Comparison of ENCODE assay signal across 17 cellular contexts in genomic region chrX:10030570-10030969, GRCh38.
A peak's percentile ranks its signal among the peaks of the same experiment; 100 is the strongest.
DNase-seq lines count a peak whose midpoint lies in the region; ATAC-seq, FAIRE-seq and TF ChIP-seq lines count a peak whose summit lies in the region.
"Had no signal": no experiment of that assay in that cellular context is flagged by ENCODE, and none has a peak within 500 bp of the region (broad histone marks: within the 10 kb centered on the region; RNA-seq: fewer than 3 reads in every experiment).

No MANE protein-coding gene starts in this region.

- no peak overlapping the region for H2BK5ac ChIP-seq in IMR-90 (ENCODE audit: low read depth, low read length, poor library complexity, severe bottlenecking)

- no peak for FAIRE-seq in HepG2 (lab: Jason Lieb, UNC)

- WGBS in IMR-90 (ENCODE audit: extremely low coverage in 2 of 2, insufficient read length in 1 of 2), 2 experiments, result no CpG with 5 or more reads among the region's 3 CpGs
- 57% methylated on average over 3 of the region's 3 CpGs for WGBS in HepG2 (ENCODE audit: low lambda C conversion rate)
- 64% methylated on average over 3 of the region's 3 CpGs for WGBS in prostate gland

- H3K27ac ChIP-seq in IMR-90 (ENCODE audit: insufficient read depth, low read length) (no peak overlapping the region), brain microvascular endothelial cell (peak overlapping the region; percentile 56), HepG2 (ENCODE audit: extremely low read length, insufficient read depth, low read length) (no peak overlapping the region), prostate gland (no peak overlapping the region)
- H3K27ac ChIP-seq: hepatocyte, suprapubic skin had no signal

- H3K18ac ChIP-seq in IMR-90 (ENCODE audit: low read depth, low read length), result no peak overlapping the region

- H3K36me3 ChIP-seq in IMR-90 (ENCODE audit: control insufficient read depth, insufficient read depth, low read length), result no peaks in the 10 kb centered on the region
- no peaks in the 10 kb centered on the region for H3K36me3 ChIP-seq in brain microvascular endothelial cell (replicated peaks)
- H3K36me3 ChIP-seq in HepG2 (replicated peaks in 1 of 2; ENCODE audit: control insufficient read depth in 1 of 2, insufficient read depth in 2 of 2, low read length in 2 of 2), result no peaks in the 10 kb centered on the region
- no peaks in the 10 kb centered on the region for H3K36me3 ChIP-seq in prostate gland
- H3K36me3 ChIP-seq: cardiac muscle cell, suprapubic skin had no signal

- dilution Hi-C loops in IMR-90 (cut with HindIII; ENCODE audit: low sequenced_read_pairs, unreplicated experiment), result no loop called here

- H3K23ac ChIP-seq in IMR-90 (ENCODE audit: low read depth, low read length), result no peak overlapping the region

- intact Hi-C loops in IMR-90 (cut with micrococcal nuclease) (no loop called here), HepG2 (cut with micrococcal nuclease; ENCODE audit: unreplicated experiment) (no loop called here), prostate gland (cut with DNase I) (no loop called here)

- no peak overlapping the region for H3K4ac ChIP-seq in IMR-90 (ENCODE audit: low read depth, low read length)

- no peaks in the 10 kb centered on the region for H3K9me3 ChIP-seq in IMR-90 (ENCODE audit: control insufficient read depth, insufficient read depth, low read length)
- no peaks in the 10 kb centered on the region for H3K9me3 ChIP-seq in HepG2 (ENCODE audit: low read length)
- H3K9me3 ChIP-seq in prostate gland, result no peaks in the 10 kb centered on the region
- H3K9me3 ChIP-seq: mucosa of descending colon, suprapubic skin had no signal

- peak; percentile 22 for ATAC-seq in IMR-90 (ENCODE audit: low read depth)
- ATAC-seq in HepG2, result peak; percentile 54; the same call in 2 of the 3 replicates
- ATAC-seq: mucosa of descending colon, SK-N-SH treated with all-trans-retinoic acid at 6 μM for 48 hours had no signal

- H4K20me1 ChIP-seq in IMR-90 (ENCODE audit: insufficient read depth, low read length) (peaks cover 31% of the 10 kb centered on the region), HepG2 (ENCODE audit: insufficient read depth, low read length) (no peaks in the 10 kb centered on the region)

- TF ChIP-seq POLR2A in IMR-90 (IDR thresholded peaks at IDR 0.05; ENCODE audit: low read depth, low read length) (no peak), HepG2 (IDR thresholded peaks at IDR 0.05; ENCODE audit: insufficient read depth in 1 of 2, low read depth in 2 of 2, low read length in 2 of 2) (no peak), prostate gland (IDR thresholded peaks at IDR 0.05) (no peak)

- TF ChIP-seq CTCF in IMR-90 (conservative IDR thresholded peaks at IDR 0.05; ENCODE audit: low read depth, low read length) (no peak), brain microvascular endothelial cell (IDR thresholded peaks at IDR 0.05; ENCODE audit: low read depth, low read length, missing control alignments) (no peak), HepG2 (CRISPR knock-in tag; IDR thresholded peaks at IDR 0.05) (no peak), prostate gland (IDR thresholded peaks at IDR 0.05) (no peak)

- no peak overlapping the region for H3K4me2 ChIP-seq in IMR-90 (ENCODE audit: low read depth, low read length)
- H3K4me2 ChIP-seq in HepG2 (ENCODE audit: low read depth, low read length), result no peak overlapping the region
- H3K4me2 ChIP-seq: hepatocyte had no signal

- H3K27me3 ChIP-seq in IMR-90 (ENCODE audit: control insufficient read depth, insufficient read depth, low read length) (no peaks in the 10 kb centered on the region), brain microvascular endothelial cell (replicated peaks) (no peaks in the 10 kb centered on the region), HepG2 (ENCODE audit: control insufficient read depth in 1 of 2, insufficient read depth in 2 of 2, low read length in 2 of 2) (no peaks in the 10 kb centered on the region), prostate gland (replicated peaks; ENCODE audit: insufficient read depth) (no peaks in the 10 kb centered on the region)
- H3K27me3 ChIP-seq: cardiac muscle cell, hepatocyte, suprapubic skin had no signal

- no peak overlapping the region for H3K56ac ChIP-seq in IMR-90 (ENCODE audit: extremely low read depth, insufficient read depth, low read length)

- POLR2A ChIA-PET in IMR-90 (lab: Charles Lee; ENCODE audit: unreplicated experiment), result no interaction called here
- POLR2A ChIA-PET in HepG2 (lab: Yijun Ruan, JAX), result interaction anchor here (2.8 kb wide), 1 partner anchor 13 kb away, joined by 9 read pairs; no protein-coding TSS in a partner anchor

- H3K9me1 ChIP-seq in IMR-90 (ENCODE audit: insufficient read depth, low read length), result peaks cover 5% of the 10 kb centered on the region

- H4K5ac ChIP-seq in IMR-90 (ENCODE audit: low read depth, low read length), result no peak overlapping the region

- H2BK120ac ChIP-seq in IMR-90 (ENCODE audit: low read depth, low read length), result no peak overlapping the region

- no peak overlapping the region for H2AK5ac ChIP-seq in IMR-90 (ENCODE audit: low read depth, low read length)

- peaks cover 11% of the 10 kb centered on the region for H3K4me1 ChIP-seq in IMR-90 (ENCODE audit: control insufficient read depth, insufficient read depth, low read length)
- peaks cover 49% of the 10 kb centered on the region for H3K4me1 ChIP-seq in HepG2 (ENCODE audit: insufficient read depth, low read length)
- H3K4me1 ChIP-seq in prostate gland (replicated peaks), result no peaks in the 10 kb centered on the region

- CTCF ChIA-PET in IMR-90 (lab: Yijun Ruan, JAX), result no interaction called here
- CTCF ChIA-PET in HepG2 (lab: Yijun Ruan, JAX; ENCODE audit: low intra/inter-chr PET ratio, low total read pairs), result interaction anchor here (1.0 kb wide), 1 partner anchor 89 kb away, joined by 3 read pairs; no protein-coding TSS in a partner anchor

- H4K8ac ChIP-seq in IMR-90 (ENCODE audit: low read depth in 2 of 2, low read length in 2 of 2), result no peak overlapping the region

- no peak overlapping the region for H2BK20ac ChIP-seq in IMR-90 (ENCODE audit: low read depth, low read length)

- H4K91ac ChIP-seq in IMR-90 (ENCODE audit: insufficient read depth, low read depth, low read length), result no peak overlapping the region

- H3K9ac ChIP-seq in IMR-90 (ENCODE audit: low read depth, low read length) (no peak overlapping the region), HepG2 (ENCODE audit: insufficient read depth, low read depth, low read length) (no peak overlapping the region)

- in situ Hi-C loops in IMR-90 (cut with MboI; ENCODE audit: low sequenced_read_pairs), result no loop called here
- in situ Hi-C loops in brain microvascular endothelial cell (cut with HindIII; ENCODE audit: low pct_ligation_motif_present, low sequenced_read_pairs), result no loop called here
- in situ Hi-C loops in HepG2 (cut with HindIII; ENCODE audit: extremely low pct_ligation_motif_present, low pct_unique_long_range_greater_than_20kb), result no loop called here

- no peak overlapping the region for H3K4me3 ChIP-seq in IMR-90 (ENCODE audit: insufficient read depth, low read depth, low read length)
- no peak overlapping the region for H3K4me3 ChIP-seq in brain microvascular endothelial cell (ENCODE audit: low read depth, low read length)
- no peak overlapping the region for H3K4me3 ChIP-seq in HepG2 (replicated peaks in 1 of 3; ENCODE audit: insufficient read depth in 1 of 3, low read depth in 2 of 3, low read length in 3 of 3)
- H3K4me3 ChIP-seq in prostate gland, result no peak overlapping the region
- H3K4me3 ChIP-seq: cardiac muscle cell, hepatocyte, mucosa of descending colon, suprapubic skin had no signal

- H3K79me2 ChIP-seq in HepG2 (ENCODE audit: insufficient read depth, low read length), result no peaks in the 10 kb centered on the region

- H2AK9ac ChIP-seq in IMR-90 (replicated peaks; ENCODE audit: low read depth, low read length, poor library complexity), result no peak overlapping the region

- no peak overlapping the region for H2AFZ ChIP-seq in IMR-90 (replicated peaks; ENCODE audit: low read length, poor library complexity)
- no peak overlapping the region for H2AFZ ChIP-seq in HepG2 (ENCODE audit: low read length)
- H2AFZ ChIP-seq: hepatocyte had no signal

- H2BK15ac ChIP-seq in IMR-90 (ENCODE audit: low read depth, low read length), result no peak overlapping the region

- BruUV-seq in IMR-90 (replicated peaks; lab: Mats Ljungman, UMichigan) (no TSS peak), HepG2 (replicated peaks; lab: Mats Ljungman, UMichigan) (no TSS peak)

- H3K14ac ChIP-seq in IMR-90 (replicated peaks; ENCODE audit: low read depth, low read length), result no peak overlapping the region

- TF ChIP-seq RAD21 in IMR-90 (IDR thresholded peaks at IDR 0.05; ENCODE audit: low read length) (no peak), HepG2 (CRISPR knock-in tag; IDR thresholded peaks at IDR 0.05) (no peak)

- no peak for TF ChIP-seq EP300 in HepG2 (IDR thresholded peaks at IDR 0.05; ENCODE audit: low read depth in 2 of 2, low read length in 2 of 2)
- no peak for TF ChIP-seq EP300 in HepG2 (CRISPR knock-in tag; IDR thresholded peaks at IDR 0.05; ENCODE audit: borderline replicate concordance)

- peaks cover 20 to 68% of the 10 kb centered on the region in 2 experiments for H3K79me1 ChIP-seq in IMR-90 (ENCODE audit: low read depth in 1 of 2, low read length in 2 of 2)

- DNase-seq in COLO668 (lab: John Stamatoyannopoulos, UW; ENCODE audit: unreplicated experiment), result peak; percentile 22
- DNase-seq in IMR-90, result peak; percentile 82
- peak; percentile 81 for DNase-seq in brain microvascular endothelial cell
- peak; percentile 53 for DNase-seq in HepG2 (ENCODE audit: low spot score)
- no peak for DNase-seq in ureter (ENCODE audit: low spot score)
- no peak for DNase-seq in prostate gland (ENCODE audit: low spot score)
- DNase-seq in mucosa of gallbladder (ENCODE audit: low spot score), result no peak
- DNase-seq in anterior cingulate cortex (lab: John Stamatoyannopoulos, UW), result no peak
- DNase-seq: activated CD4-positive, alpha-beta T cell treated with anti-CD3 and anti-CD28 coated beads, Interleukin-2, amount 50 U/mL, for 4 hours; mucosa of descending colon; NCI-H2081 treated with DMSO at 0.1 percent for 48 hours; NCI-H526; stimulated activated CD4-positive, alpha-beta T cell treated with anti-CD3 and anti-CD28 coated beads, Interleukin-2, amount 100 ng/mL, for 48 hours had no signal

TF ChIP-seq in IMR-90, 13 proteins besides CTCF, POLR2A, EP300 and RAD21:
- TF ChIP-seq MAFK (IDR thresholded peaks at IDR 0.05; ENCODE audit: low read depth, low read length) (peak; percentile 41; the same call in 1 of the 2 replicates), SMC3 (IDR thresholded peaks at IDR 0.05; ENCODE audit: low read depth, low read length) (no peak), CEBPB (IDR thresholded peaks at IDR 0.05; ENCODE audit: low read depth, low read length) (peak; percentile 57; the same call in 1 of the 2 replicates), FOS (IDR thresholded peaks at IDR 0.05; ENCODE audit: low read depth, low read length) (peak; percentile 21; the same call in 1 of the 2 replicates)

TF ChIP-seq in HepG2, 621 proteins besides CTCF, POLR2A, EP300 and RAD21 (continues in another document):
- TF ChIP-seq CBX2 (IDR thresholded peaks at IDR 0.05; ENCODE audit: low read depth, low read length), result no peak
- TF ChIP-seq CBX2 (CRISPR knock-in tag; IDR thresholded peaks at IDR 0.05; ENCODE audit: low read depth), result no peak
- TF ChIP-seq MAFK (conservative IDR thresholded peaks at IDR 0.05 in 1 of 2, IDR thresholded peaks at IDR 0.05 in 1 of 2; ENCODE audit: low read length in 2 of 2), result peak in 1 of 2 experiments; percentile 30; a peak in 1 of 4 replicates
- peak; percentile 55 for TF ChIP-seq CREB1 (IDR thresholded peaks at IDR 0.05)
- TF ChIP-seq CREB1 (CRISPR knock-in tag; IDR thresholded peaks at IDR 0.05), result no peak

Comparison
In these comparisons a context has a peak if more than half of its experiments do, and no peak if none do; other contexts are left out.
1. DNase-seq: peak in COLO668 (single experiment), IMR-90 (single experiment), brain microvascular endothelial cell (single experiment) and HepG2 (single experiment); none in ureter (single experiment), prostate gland (single experiment), mucosa of gallbladder (single experiment) and anterior cingulate cortex (0 of 58).